ENCODE assay signal across 19 cellular contexts in the genomic region with DNA sequence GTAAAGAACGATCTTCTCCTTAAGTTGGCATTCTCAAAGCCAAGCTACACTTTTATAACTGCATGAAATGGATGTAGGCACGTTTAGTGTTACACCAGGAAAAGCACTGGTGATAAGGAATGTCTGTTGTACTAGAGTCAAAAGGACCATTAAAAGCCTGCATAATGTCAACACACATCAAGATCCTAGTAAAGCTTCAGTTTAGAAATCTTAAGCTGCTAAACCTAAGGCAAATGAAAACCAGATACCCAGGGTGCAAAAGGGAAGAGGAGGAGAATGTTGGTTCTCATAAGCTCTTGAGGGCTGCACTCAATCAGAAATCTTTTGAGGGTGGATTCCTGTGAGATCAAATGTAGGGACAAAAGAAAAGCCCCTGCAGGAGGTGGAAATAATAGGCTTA.
"Had no signal": no experiment of that assay in that cellular context is flagged by ENCODE, and none has a peak within 500 bp of the region (broad histone marks: within the 10 kb centered on the region; RNA-seq: fewer than 3 reads in every experiment).

No MANE protein-coding gene starts in this region.

- H3K9me3 ChIP-seq: breast epithelium, esophagus muscularis mucosa, right lobe of liver, testis, transverse colon had no signal

- DNase-seq: activated CD4-positive, alpha-beta T cell treated with anti-CD3 and anti-CD28 coated beads for 36 hours; activated CD4-positive, CD25-positive, alpha-beta regulatory T cell; activated CD8-positive, alpha-beta memory T cell treated with anti-CD3 and anti-CD28 coated beads, Interleukin-2, amount 10 ng/mL, durations not matched to agents 7 days and 5 days; activated CD8-positive, alpha-beta T cell treated with anti-CD3 and anti-CD28 coated beads, Interleukin-2, amount 10 ng/mL, durations not matched to agents 7 days and 5 days; activated naive CD8-positive, alpha-beta T cell treated with anti-CD3 and anti-CD28 coated beads, Interleukin-2, amount 50 U/mL, for 24 hours; activated T-cell treated with anti-CD3 and anti-CD28 coated beads, Interleukin-2, amount 50 U/mL, for 48 hours; glutamatergic neuron; islet precursor cell; left ventricle myocardium superior; naive thymus-derived CD8-positive, alpha-beta T cell; posterior cingulate gyrus; right lobe of liver; stimulated activated CD4-positive, alpha-beta T cell treated with anti-CD3 and anti-CD28 coated beads, Interleukin-12 subunit alpha, Interleukin-12 subunit beta, amount 100 ng/mL, for 4 hours; stimulated activated CD4-positive, alpha-beta T cell treated with anti-CD3 and anti-CD28 coated beads, Interleukin-4, amount 100 ng/mL, for 1 hour; stimulated activated naive CD8-positive, alpha-beta T cell treated with anti-CD3 and anti-CD28 coated beads, Interleukin-15, Interleukin-2, amounts not matched to agents 100 U/mL and 50 U/mL, for 24 hours; testis; transverse colon had no signal

- H3K4me3 ChIP-seq: breast epithelium, esophagus muscularis mucosa, right lobe of liver, testis, transverse colon had no signal

- H3K27ac ChIP-seq: breast epithelium, esophagus muscularis mucosa, right lobe of liver, testis, transverse colon had no signal

- H3K27me3 ChIP-seq: breast epithelium, esophagus muscularis mucosa, right lobe of liver, testis, transverse colon had no signal

- H3K36me3 ChIP-seq: breast epithelium, right lobe of liver, transverse colon had no signal

- H3K4me1 ChIP-seq: breast epithelium, testis, transverse colon had no signal

- ATAC-seq: activated CD4-positive, alpha-beta T cell treated with anti-CD3 and anti-CD28 coated beads for 36 hours; activated CD8-positive, alpha-beta memory T cell treated with anti-CD3 and anti-CD28 coated beads, Interleukin-2, amount 10 ng/mL, durations not matched to agents 7 days and 5 days; activated CD8-positive, alpha-beta T cell treated with anti-CD3 and anti-CD28 coated beads, Interleukin-2, amount 10 ng/mL, durations not matched to agents 7 days and 5 days; activated naive CD8-positive, alpha-beta T cell treated with anti-CD3 and anti-CD28 coated beads, Interleukin-2, amount 50 U/mL, for 24 hours; left ventricle myocardium superior; naive thymus-derived CD8-positive, alpha-beta T cell; right lobe of liver; stimulated activated naive CD8-positive, alpha-beta T cell treated with anti-CD3 and anti-CD28 coated beads, Interleukin-15, Interleukin-2, amounts not matched to agents 100 U/mL and 50 U/mL, for 24 hours had no signal
